ENCODE assay signal across 8 cellular contexts in the genomic region with DNA sequence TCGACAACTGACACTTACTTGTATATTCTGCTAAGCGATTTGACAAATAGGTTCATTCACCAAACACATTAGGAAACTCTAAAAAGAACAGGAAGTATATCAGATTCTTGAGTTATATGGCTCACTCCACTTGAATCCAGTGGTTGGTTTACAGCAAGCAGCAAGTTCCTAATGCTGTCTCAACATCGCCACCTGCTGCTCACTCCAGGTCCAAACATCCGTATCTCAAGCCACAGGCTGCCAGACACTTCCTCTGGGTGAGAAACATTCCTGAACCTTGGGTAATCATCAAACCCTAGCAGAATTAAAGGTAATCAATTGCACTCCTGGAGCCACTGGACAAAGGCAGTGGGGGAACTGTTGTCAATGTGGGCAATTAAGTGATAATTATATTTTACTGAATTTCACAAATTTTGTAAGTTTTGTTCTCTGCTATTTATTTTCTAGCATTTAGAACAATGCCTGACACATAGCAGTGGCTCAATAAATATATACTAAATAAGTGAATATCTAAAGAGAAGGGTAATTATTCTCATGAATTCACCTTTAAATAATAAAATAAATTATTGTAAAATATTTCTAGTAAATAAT.
DNase-seq lines count a peak whose midpoint lies in the region; ATAC-seq and TF ChIP-seq lines count a peak whose summit lies in the region.

No MANE protein-coding gene starts in this region.

- peak; percentile 85 for ATAC-seq in GM21717 (IDR thresholded peaks at IDR 0.05; ENCODE audit: unreplicated experiment)

- intact Hi-C loops in activated T-helper 1 cell treated with anti-CD3 and anti-CD28 coated beads, Interleukin-12 subunit alpha, Interleukin-12 subunit beta, Interleukin-2, Interleukin-4 antibody, amounts not matched to agents 30 ng/mL and 10 ng/mL and 1 ng/mL, durations not matched to agents 14 hours and 24 hours and 36 hours (cut with micrococcal nuclease): loop anchor here (1.0 to 2.0 kb wide), 5 partner anchors 23 to 215 kb away; no protein-coding TSS in a partner anchor
- intact Hi-C loops in testis (cut with DNase I; ENCODE audit: low total_unique reads): no loop called here

- WGBS in testis, 2 donors: 29 to 38% methylated on average over 4 of the region's 4 CpGs

- H3K9me2 ChIP-seq in DOHH2 (replicated peaks; ENCODE audit: control insufficient read depth, low read length): no peaks in the 10 kb centered on the region

- H3K36me3 ChIP-seq in DOHH2 (ENCODE audit: control insufficient read depth, low read length) (no peaks in the 10 kb centered on the region), testis (ENCODE audit: low read depth, missing control alignments) (no peaks in the 10 kb centered on the region)

- TF ChIP-seq POLR2A in testis (IDR thresholded peaks at IDR 0.05): no peak

- no peaks in the 10 kb centered on the region for H3K4me1 Mint-ChIP-seq in activated T-helper 1 cell treated with anti-CD3 and anti-CD28 coated beads, Interleukin-12 subunit alpha, Interleukin-12 subunit beta, Interleukin-2, Interleukin-4 antibody, amounts not matched to agents 30 ng/mL and 10 ng/mL and 1 ng/mL, durations not matched to agents 14 hours and 24 hours and 36 hours (ENCODE audit: low read depth)

- H3K27me3 Mint-ChIP-seq in activated T-helper 1 cell treated with anti-CD3 and anti-CD28 coated beads, Interleukin-12 subunit alpha, Interleukin-12 subunit beta, Interleukin-2, Interleukin-4 antibody, amounts not matched to agents 30 ng/mL and 10 ng/mL and 1 ng/mL, durations not matched to agents 14 hours and 24 hours and 36 hours (ENCODE audit: insufficient read depth): no peaks in the 10 kb centered on the region

- H3K4me1 ChIP-seq in DOHH2 (ENCODE audit: control insufficient read depth, low read length) (peaks cover 11% of the 10 kb centered on the region), testis (peaks cover 6% of the 10 kb centered on the region)

- H3K9me3 ChIP-seq in DOHH2 (ENCODE audit: control insufficient read depth, insufficient read depth, low read length): no peaks in the 10 kb centered on the region
- no peaks in the 10 kb centered on the region for H3K9me3 ChIP-seq in testis

- no peaks in the 10 kb centered on the region for H3K9me3 Mint-ChIP-seq in activated T-helper 1 cell treated with anti-CD3 and anti-CD28 coated beads, Interleukin-12 subunit alpha, Interleukin-12 subunit beta, Interleukin-2, Interleukin-4 antibody, amounts not matched to agents 30 ng/mL and 10 ng/mL and 1 ng/mL, durations not matched to agents 14 hours and 24 hours and 36 hours

- TF ChIP-seq CTCF in DOHH2 (IDR thresholded peaks at IDR 0.05; ENCODE audit: low read depth, low read length, poor library complexity, severe bottlenecking) (peak; percentile 90), fibroblast of villous mesenchyme (IDR thresholded peaks at IDR 0.05; ENCODE audit: insufficient read depth, low read depth, low read length) (peak; percentile 93), testis (IDR thresholded peaks at IDR 0.05) (peak; percentile 57 to 77 (median 66))

- H4K20me1 ChIP-seq in DOHH2 (ENCODE audit: control insufficient read depth, insufficient read depth, low read depth, low read length): no peaks in the 10 kb centered on the region

- in situ Hi-C loops in KBM-7 (cut with MboI; ENCODE audit: low pct_unique_long_range_greater_than_20kb, low sequenced_read_pairs): no loop called here

- H3K27me3 ChIP-seq in DOHH2 (ENCODE audit: control insufficient read depth, low read length) (no peaks in the 10 kb centered on the region), testis (no peaks in the 10 kb centered on the region)

- no peak overlapping the region for H3K27ac ChIP-seq in DOHH2 (ENCODE audit: low read depth, low read length)
- no peak overlapping the region for H3K27ac ChIP-seq in testis

- no peaks in the 10 kb centered on the region for H3K36me3 Mint-ChIP-seq in activated T-helper 1 cell treated with anti-CD3 and anti-CD28 coated beads, Interleukin-12 subunit alpha, Interleukin-12 subunit beta, Interleukin-2, Interleukin-4 antibody, amounts not matched to agents 30 ng/mL and 10 ng/mL and 1 ng/mL, durations not matched to agents 14 hours and 24 hours and 36 hours (ENCODE audit: low read depth)

- H3K79me2 ChIP-seq in DOHH2 (ENCODE audit: control insufficient read depth, low read length): no peaks in the 10 kb centered on the region

- no peak overlapping the region for H3K4me2 ChIP-seq in DOHH2 (ENCODE audit: low read length)

- no peak overlapping the region for H3K27ac Mint-ChIP-seq in activated T-helper 1 cell treated with anti-CD3 and anti-CD28 coated beads, Interleukin-12 subunit alpha, Interleukin-12 subunit beta, Interleukin-2, Interleukin-4 antibody, amounts not matched to agents 30 ng/mL and 10 ng/mL and 1 ng/mL, durations not matched to agents 14 hours and 24 hours and 36 hours

- DNase-seq in KBM-7 (peak; percentile 75), RPMI7951 (ENCODE audit: low read depth) (peak; percentile 79), fibroblast of villous mesenchyme (ENCODE audit: low read depth) (peak; percentile 78), nucleus accumbens (lab: John Stamatoyannopoulos, UW) (peak in 51 of 56 donors; percentile 2 to 89 (median 48)), testis (peak; percentile 92)
- DNase-seq in activated T-helper 1 cell treated with anti-CD3 and anti-CD28 coated beads, Interleukin-12 subunit alpha, Interleukin-12 subunit beta, Interleukin-2, Interleukin-4 antibody, amounts not matched to agents 30 ng/mL and 10 ng/mL and 1 ng/mL, durations not matched to agents 14 hours and 24 hours and 36 hours (ENCODE audit: low spot score): peak; percentile 54

- H3K4me3 ChIP-seq in DOHH2 (ENCODE audit: low read length) (no peak overlapping the region), fibroblast of villous mesenchyme (ENCODE audit: low read depth, low read length) (no peak overlapping the region), testis (no peak overlapping the region)

- H3F3A ChIP-seq in DOHH2 (ENCODE audit: control insufficient read depth, insufficient read depth): no peaks in the 10 kb centered on the region

- H3K4me3 Mint-ChIP-seq in activated T-helper 1 cell treated with anti-CD3 and anti-CD28 coated beads, Interleukin-12 subunit alpha, Interleukin-12 subunit beta, Interleukin-2, Interleukin-4 antibody, amounts not matched to agents 30 ng/mL and 10 ng/mL and 1 ng/mL, durations not matched to agents 14 hours and 24 hours and 36 hours: no peak overlapping the region
